In the genomic region with DNA sequence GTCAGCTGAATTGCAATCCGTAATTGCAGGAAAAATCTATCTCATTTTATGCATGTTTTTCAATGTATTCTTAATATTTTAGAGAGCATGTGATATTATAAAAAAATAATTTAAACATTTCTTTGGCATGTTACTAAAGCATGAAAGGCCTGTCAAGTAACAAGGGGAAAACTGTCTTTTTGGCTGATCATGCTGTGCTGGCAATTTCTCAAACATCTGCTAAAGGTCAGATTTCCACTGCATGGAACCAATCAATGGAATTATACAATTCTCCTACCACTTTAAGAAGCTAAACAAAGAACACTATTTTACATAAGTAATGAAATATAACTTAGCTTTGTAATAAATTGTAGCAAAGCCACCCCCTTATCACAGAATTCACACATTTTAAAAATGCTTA, we compare ENCODE assay signal across 21 cellular contexts. TPM values are rescaled to one million over a fixed set of nuclear protein-coding genes. Genes with fewer than 3 reads are reported as not detected.
DNase-seq lines count a peak whose midpoint lies in the region; ATAC-seq and TF ChIP-seq lines count a peak whose summit lies in the region.
"Had no signal": no experiment of that assay in that cellular context is flagged by ENCODE, and none has a peak within 500 bp of the region (broad histone marks: within the 10 kb centered on the region; RNA-seq: fewer than 3 reads in every experiment).

No MANE protein-coding gene starts in this region.

- H3K9me3 ChIP-seq in cardiac muscle cell (ENCODE audit: low read depth) (no peaks in the 10 kb centered on the region), SK-N-MC (ENCODE audit: low read depth, low read length) (no peaks in the 10 kb centered on the region)
- H3K9me3 ChIP-seq: HAP-1, heart left ventricle had no signal

- peaks cover 29% of the 10 kb centered on the region for H3K4me1 ChIP-seq in cardiac muscle cell (ENCODE audit: low read depth)

- no peak overlapping the region for H3K4me3 ChIP-seq in cardiac muscle cell
- H3K4me3 ChIP-seq in SK-N-MC, result peak overlapping the region; percentile 35
- no peak overlapping the region for H3K4me3 ChIP-seq in fibroblast of villous mesenchyme (ENCODE audit: low read depth, low read length)
- H3K4me3 ChIP-seq in coronary artery, result no peak overlapping the region
- H3K4me3 ChIP-seq: HAP-1, heart left ventricle had no signal

- no peak for TF ChIP-seq CTCF in cardiac muscle cell (IDR thresholded peaks at IDR 0.05; ENCODE audit: low read depth, low read length)
- TF ChIP-seq CTCF in fibroblast of villous mesenchyme (IDR thresholded peaks at IDR 0.05; ENCODE audit: insufficient read depth, low read depth, low read length), result no peak
- TF ChIP-seq CTCF in coronary artery (IDR thresholded peaks at IDR 0.05), result no peak

- no peak for DNase-seq in cardiac muscle cell (ENCODE audit: low read depth in 1 of 2, low spot score in 1 of 2)
- DNase-seq in cardiac septum (ENCODE audit: low spot score), result no peak
- no peak for DNase-seq in SK-N-MC (ENCODE audit: low read depth, low spot score)
- peak; percentile 44 for DNase-seq in fibroblast of villous mesenchyme (ENCODE audit: low read depth)
- no peak for DNase-seq in Kasumi-1 (lab: John Stamatoyannopoulos, UW)
- no peak for DNase-seq in HPDE6-E6E7 (ENCODE audit: extremely low spot score)
- no peak for DNase-seq in coronary artery (ENCODE audit: low spot score)
- DNase-seq: activated CD4-positive, alpha-beta T cell treated with anti-CD3 and anti-CD28 coated beads for 48 hours; activated CD8-positive, alpha-beta memory T cell treated with anti-CD3 and anti-CD28 coated beads, Interleukin-2, amount 10 ng/mL, durations not matched to agents 7 days and 5 days; DMS153; heart left ventricle; immature natural killer cell; NCI-H1436 treated with DMSO at 0.1 percent for 48 hours; NCI-H510A; nucleus accumbens; right cardiac atrium; T-cell had no signal

- intact Hi-C loops in cardiac septum (cut with DNase I), result no loop called here

- H3K36me3 ChIP-seq in cardiac muscle cell (no peaks in the 10 kb centered on the region), SK-N-MC (ENCODE audit: insufficient read depth, low read length) (no peaks in the 10 kb centered on the region)
- H3K36me3 ChIP-seq: HAP-1, heart left ventricle had no signal

- H3K9ac ChIP-seq in SK-N-MC (ENCODE audit: insufficient read length), result peak overlapping the region; percentile 50

- no peak for ATAC-seq in GM21786 (IDR thresholded peaks at IDR 0.05; ENCODE audit: unreplicated experiment)
- ATAC-seq: activated CD8-positive, alpha-beta memory T cell treated with anti-CD3 and anti-CD28 coated beads, Interleukin-2, amount 10 ng/mL, durations not matched to agents 7 days and 5 days; heart left ventricle; right cardiac atrium; stimulated activated effector memory CD8-positive, alpha-beta T cell treated with anti-CD3 and anti-CD28 coated beads, Interleukin-12 subunit alpha, Interleukin-12 subunit beta, amount 100 ng/mL, for 72 hours; T-cell had no signal

- H3K27me3 ChIP-seq in cardiac muscle cell, result no peaks in the 10 kb centered on the region
- H3K27me3 ChIP-seq: heart left ventricle had no signal

- peak overlapping the region; percentile 11 for H3K27ac ChIP-seq in cardiac muscle cell
- peak overlapping the region; percentile 70 for H3K27ac ChIP-seq in SK-N-MC
- H3K27ac ChIP-seq in coronary artery, result no peak overlapping the region
- H3K27ac ChIP-seq: epithelial cell of prostate, heart left ventricle had no signal

RNA-seq across cellular contexts. Expression of a gene that starts 49.4 kb away (rescaled TPM):
- total RNA-seq in cardiac muscle cell, result 72.3 and 144 TPM in 2 replicates
- polyA plus RNA-seq in cardiac muscle cell, result 59.1 and 82.4 TPM in 2 replicates
- total RNA-seq in cardiac septum, result 41.3 TPM
- 87.0 and 98.4 TPM in 2 replicates for total RNA-seq in fibroblast of villous mesenchyme

Comparison
In these comparisons a context has a peak if more than half of its experiments do, and no peak if none do; other contexts are left out.
1. H3K27ac ChIP-seq: peak in cardiac muscle cell (single experiment) and SK-N-MC (single experiment); none in coronary artery (0 of 2).